ENCODE assay signal across 27 cellular contexts in the genomic region with DNA sequence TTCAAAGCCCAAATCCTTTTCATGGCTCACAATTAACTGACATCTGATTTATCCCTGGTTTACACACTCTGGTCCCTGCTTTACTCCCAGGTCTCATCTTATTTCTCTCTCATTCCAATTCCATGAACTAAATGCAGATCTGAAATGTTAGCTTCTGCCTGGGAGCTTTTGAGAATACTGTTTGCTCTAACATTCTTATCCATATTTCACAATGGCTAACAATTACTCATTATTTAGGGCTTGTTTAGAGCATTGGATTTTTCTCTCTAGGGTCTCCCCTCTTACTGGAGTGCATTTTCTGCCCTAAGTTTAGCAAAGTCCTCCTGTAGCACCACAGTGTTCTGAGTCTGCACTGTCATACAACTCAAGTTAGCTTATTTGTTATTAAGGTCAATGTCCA.
"Had no signal": no experiment of that assay in that cellular context is flagged by ENCODE, and none has a peak within 500 bp of the region (broad histone marks: within the 10 kb centered on the region; RNA-seq: fewer than 3 reads in every experiment).

No MANE protein-coding gene starts in this region.

- ATAC-seq: left colon; left lung; lower lobe of right lung; naive thymus-derived CD8-positive, alpha-beta T cell; right cardiac atrium; sciatic nerve; stimulated activated effector memory CD8-positive, alpha-beta T cell treated with anti-CD3 and anti-CD28 coated beads, Interleukin-12 subunit alpha, Interleukin-12 subunit beta, amount 100 ng/mL, for 72 hours had no signal

- H3K4me1 Mint-ChIP-seq: nephron; neural crest cell; stimulated activated effector memory CD8-positive, alpha-beta T cell treated with anti-CD3 and anti-CD28 coated beads, Interleukin-12 subunit alpha, Interleukin-12 subunit beta, amount 100 ng/mL, for 72 hours had no signal

- H3K4me3 Mint-ChIP-seq: naive thymus-derived CD8-positive, alpha-beta T cell; nephron; neural crest cell; stimulated activated effector memory CD8-positive, alpha-beta T cell treated with anti-CD3 and anti-CD28 coated beads, Interleukin-12 subunit alpha, Interleukin-12 subunit beta, amount 100 ng/mL, for 72 hours; stimulated activated naive CD8-positive, alpha-beta T cell treated with anti-CD3 and anti-CD28 coated beads, Interleukin-15, Interleukin-2, amounts not matched to agents 100 ng/mL and 50 ng/mL, for 24 hours; type B pancreatic cell had no signal

- H3K27me3 ChIP-seq: left lung, neutrophil, ovary, tibial nerve, uterus had no signal

- H3K36me3 ChIP-seq: left lung, lower lobe of right lung, neutrophil, ovary, prostate gland, tibial nerve, uterus had no signal

- H3K4me3 ChIP-seq: left lung, lower lobe of right lung, ovary, prostate gland, skin epidermis, tibial nerve, uterus had no signal

- H3K27me3 Mint-ChIP-seq: naive thymus-derived CD8-positive, alpha-beta T cell; stimulated activated naive CD8-positive, alpha-beta T cell treated with anti-CD3 and anti-CD28 coated beads, Interleukin-15, Interleukin-2, amounts not matched to agents 100 ng/mL and 50 ng/mL, for 24 hours; type B pancreatic cell had no signal

- H3K9me3 ChIP-seq: left lung, lower lobe of right lung, neutrophil, ovary, prostate gland, tibial nerve, uterus had no signal

- DNase-seq: hippocampal formation; kidney; left colon; left lung; lower lobe of right lung; mammary epithelial cell; mesenchymal stem cell; naive thymus-derived CD8-positive, alpha-beta T cell; occipital lobe; ovary; retina; right cardiac atrium; stimulated activated CD4-positive, alpha-beta T cell treated with anti-CD3 and anti-CD28 coated beads, Interleukin-12 subunit alpha, Interleukin-12 subunit beta, amount 100 ng/mL, for 4 hours; stimulated activated CD4-positive, alpha-beta T cell treated with anti-CD3 and anti-CD28 coated beads, Interleukin-15, amount 100 ng/mL, for 24 hours; stimulated activated CD4-positive, alpha-beta T cell treated with anti-CD3 and anti-CD28 coated beads, Interleukin-4, amount 100 ng/mL, for 24 hours; stimulated activated naive CD4-positive, alpha-beta T cell; uterus had no signal

- H3K9me3 Mint-ChIP-seq: type B pancreatic cell had no signal

- H3K36me3 Mint-ChIP-seq: stimulated activated effector memory CD8-positive, alpha-beta T cell treated with anti-CD3 and anti-CD28 coated beads, Interleukin-12 subunit alpha, Interleukin-12 subunit beta, amount 100 ng/mL, for 72 hours; type B pancreatic cell had no signal

- H3K27ac Mint-ChIP-seq: naive thymus-derived CD8-positive, alpha-beta T cell; nephron; stimulated activated effector memory CD8-positive, alpha-beta T cell treated with anti-CD3 and anti-CD28 coated beads, Interleukin-12 subunit alpha, Interleukin-12 subunit beta, amount 100 ng/mL, for 72 hours; stimulated activated naive CD8-positive, alpha-beta T cell treated with anti-CD3 and anti-CD28 coated beads, Interleukin-15, Interleukin-2, amounts not matched to agents 100 ng/mL and 50 ng/mL, for 24 hours; type B pancreatic cell had no signal

- H3K4me1 ChIP-seq: left lung, lower lobe of right lung, prostate gland, tibial nerve, uterus had no signal

- H3K27ac ChIP-seq: left lung, lower lobe of right lung, neutrophil, ovary, prostate gland, skin epidermis, tibial nerve, uterus had no signal
